ENCODE assay signal across 21 cellular contexts in genomic region chr10:86376403-86376802, GRCh38. TPM values are rescaled to one million over a fixed set of nuclear protein-coding genes. Genes with fewer than 3 reads are reported as not detected.
A peak's percentile ranks its signal among the peaks of the same experiment; 100 is the strongest.
DNase-seq lines count a peak whose midpoint lies in the region; ATAC-seq and TF ChIP-seq lines count a peak whose summit lies in the region.
"Had no signal": no experiment of that assay in that cellular context is flagged by ENCODE, and none has a peak within 500 bp of the region (broad histone marks: within the 10 kb centered on the region; RNA-seq: fewer than 3 reads in every experiment).

No MANE protein-coding gene starts in this region.

- H3K4me3 Mint-ChIP-seq in activated CD8-positive, alpha-beta memory T cell treated with anti-CD3 and anti-CD28 coated beads, Interleukin-2, amount 10 ng/mL, durations not matched to agents 7 days and 5 days, result no peak overlapping the region
- H3K4me3 Mint-ChIP-seq in WTC11 (peak overlapping the region; percentile 40; the same call in 1 of the 2 replicates), memory B cell (peak overlapping the region; percentile 44), type B pancreatic cell (no peak overlapping the region)
- H3K4me3 Mint-ChIP-seq: activated naive CD8-positive, alpha-beta T cell; mesothelial cell of epicardium had no signal

- POLR2A ChIA-PET in WTC11 (lab: Charles Lee), result no interaction called here
- POLR2A ChIA-PET in RWPE1 (lab: Yijun Ruan, JAX; ENCODE audit: low non-redundant PET), result no interaction called here

- DNase-seq in activated CD8-positive, alpha-beta memory T cell treated with anti-CD3 and anti-CD28 coated beads for 24 hours, result peak; percentile 54
- no peak for DNase-seq in activated CD8-positive, alpha-beta memory T cell treated with anti-CD3 and anti-CD28 coated beads, Interleukin-2, amount 10 ng/mL, durations not matched to agents 7 days and 5 days
- DNase-seq in WTC11 (ENCODE audit: low spot score) (no peak), memory B cell (ENCODE audit: low spot score in 2 of 2) (no peak), type B pancreatic cell (ENCODE audit: extremely low spot score, unreplicated experiment) (peak; percentile 52), A172 (ENCODE audit: low spot score) (no peak), NCI-H2107 (lab: John Stamatoyannopoulos, UW) (no peak), RWPE1 (ENCODE audit: low spot score) (no peak)
- DNase-seq: 8988T; activated CD4-positive, alpha-beta T cell treated with anti-CD3 and anti-CD28 coated beads for 48 hours; DMS79 treated with DMSO at 0.1 percent for 48 hours; effector CD4-positive, alpha-beta T cell; NCI-H446 treated with DMSO at 0.1 percent for 48 hours; stimulated activated CD4-positive, alpha-beta T cell treated with anti-CD3 and anti-CD28 coated beads, Interleukin-4, amount 100 ng/mL, for 1 hour had no signal

- H3K36me3 Mint-ChIP-seq in activated CD8-positive, alpha-beta memory T cell treated with anti-CD3 and anti-CD28 coated beads, Interleukin-2, amount 10 ng/mL, durations not matched to agents 7 days and 5 days, result no peaks in the 10 kb centered on the region
- no peaks in the 10 kb centered on the region for H3K36me3 Mint-ChIP-seq in WTC11
- H3K36me3 Mint-ChIP-seq in memory B cell, result no peaks in the 10 kb centered on the region
- no peaks in the 10 kb centered on the region for H3K36me3 Mint-ChIP-seq in type B pancreatic cell
- H3K36me3 Mint-ChIP-seq: activated naive CD8-positive, alpha-beta T cell; CD4-positive, CD25-positive, alpha-beta regulatory T cell; mesothelial cell of epicardium had no signal

- H3K27ac Mint-ChIP-seq in activated CD8-positive, alpha-beta memory T cell treated with anti-CD3 and anti-CD28 coated beads, Interleukin-2, amount 10 ng/mL, durations not matched to agents 7 days and 5 days, result no peak overlapping the region
- H3K27ac Mint-ChIP-seq in WTC11 (no peak overlapping the region), memory B cell (no peak overlapping the region), type B pancreatic cell (no peak overlapping the region)
- H3K27ac Mint-ChIP-seq: activated naive CD8-positive, alpha-beta T cell; mesothelial cell of epicardium had no signal

- ATAC-seq in activated CD8-positive, alpha-beta memory T cell treated with anti-CD3 and anti-CD28 coated beads, Interleukin-2, amount 10 ng/mL, durations not matched to agents 7 days and 5 days, result no peak
- ATAC-seq in WTC11, result no peak
- ATAC-seq in memory B cell (ENCODE audit: low read depth), result no peak

- CTCF ChIA-PET in activated CD8-positive, alpha-beta memory T cell treated with anti-CD3 and anti-CD28 coated beads, Interleukin-2, amount 10 ng/mL, durations not matched to agents 7 days and 5 days (lab: Charles Lee), result no interaction called here
- CTCF ChIA-PET in WTC11 (lab: Charles Lee), result interaction anchor here (0.6 to 1.6 kb wide), 11 partner anchors 9 to 195 kb away, joined by 3 to 9 read pairs (median 4); partner anchors contain the start of gene GRID1
- CTCF ChIA-PET in RWPE1 (lab: Yijun Ruan, JAX), result interaction anchor here (0.6 to 2.0 kb wide), 6 partner anchors 9 to 1044 kb away, joined by 3 to 10 read pairs (median 3); no protein-coding TSS in a partner anchor

- H3K27me3 Mint-ChIP-seq in activated CD8-positive, alpha-beta memory T cell treated with anti-CD3 and anti-CD28 coated beads, Interleukin-2, amount 10 ng/mL, durations not matched to agents 7 days and 5 days, result peaks cover 39% of the 10 kb centered on the region
- H3K27me3 Mint-ChIP-seq in WTC11 (ENCODE audit: low read depth) (peaks cover 58% of the 10 kb centered on the region), memory B cell (peaks cover 15% of the 10 kb centered on the region), type B pancreatic cell (peaks cover 56% of the 10 kb centered on the region)

- TF ChIP-seq CTCF in WTC11 (IDR thresholded peaks at IDR 0.05) (no peak), type B pancreatic cell (conservative IDR thresholded peaks at IDR 0.05) (no peak), RWPE1 (conservative IDR thresholded peaks at IDR 0.05; ENCODE audit: low read depth) (no peak)

- peaks cover 2% of the 10 kb centered on the region for H3K4me1 Mint-ChIP-seq in activated CD8-positive, alpha-beta memory T cell treated with anti-CD3 and anti-CD28 coated beads, Interleukin-2, amount 10 ng/mL, durations not matched to agents 7 days and 5 days
- H3K4me1 Mint-ChIP-seq in WTC11 (no peaks in the 10 kb centered on the region), memory B cell (no peaks in the 10 kb centered on the region), type B pancreatic cell (ENCODE audit: unreplicated experiment) (peaks cover 3% of the 10 kb centered on the region)
- H3K4me1 Mint-ChIP-seq: CD4-positive, CD25-positive, alpha-beta regulatory T cell; mesothelial cell of epicardium had no signal

- H3K27ac ChIP-seq in RWPE1, result no peak overlapping the region
- H3K27ac ChIP-seq: VCaP had no signal

- H3K9me3 Mint-ChIP-seq in activated CD8-positive, alpha-beta memory T cell treated with anti-CD3 and anti-CD28 coated beads, Interleukin-2, amount 10 ng/mL, durations not matched to agents 7 days and 5 days (ENCODE audit: low read depth), result no peaks in the 10 kb centered on the region
- no peaks in the 10 kb centered on the region for H3K9me3 Mint-ChIP-seq in WTC11
- no peaks in the 10 kb centered on the region for H3K9me3 Mint-ChIP-seq in memory B cell
- no peaks in the 10 kb centered on the region for H3K9me3 Mint-ChIP-seq in type B pancreatic cell
- H3K9me3 Mint-ChIP-seq: mesothelial cell of epicardium had no signal

TF ChIP-seq in WTC11, 78 proteins besides CTCF, POLR2A, EP300 and RAD21 (continues in another document):
- TF ChIP-seq CREM (CRISPR knock-in tag; IDR thresholded peaks at IDR 0.05) (no peak), ATF6 (CRISPR knock-in tag; IDR thresholded peaks at IDR 0.05) (no peak), USF1 (CRISPR knock-in tag; IDR thresholded peaks at IDR 0.05) (no peak), ZNF232 (CRISPR knock-in tag; IDR thresholded peaks at IDR 0.05) (no peak), ZNF263 (CRISPR knock-in tag; IDR thresholded peaks at IDR 0.05; ENCODE audit: low read depth) (no peak), SP1 (CRISPR knock-in tag; conservative IDR thresholded peaks at IDR 0.05) (no peak), JUN (CRISPR knock-in tag; IDR thresholded peaks at IDR 0.05) (no peak), ZBTB43 (CRISPR knock-in tag; IDR thresholded peaks at IDR 0.05) (no peak)
- TF ChIP-seq, protein P1, sequence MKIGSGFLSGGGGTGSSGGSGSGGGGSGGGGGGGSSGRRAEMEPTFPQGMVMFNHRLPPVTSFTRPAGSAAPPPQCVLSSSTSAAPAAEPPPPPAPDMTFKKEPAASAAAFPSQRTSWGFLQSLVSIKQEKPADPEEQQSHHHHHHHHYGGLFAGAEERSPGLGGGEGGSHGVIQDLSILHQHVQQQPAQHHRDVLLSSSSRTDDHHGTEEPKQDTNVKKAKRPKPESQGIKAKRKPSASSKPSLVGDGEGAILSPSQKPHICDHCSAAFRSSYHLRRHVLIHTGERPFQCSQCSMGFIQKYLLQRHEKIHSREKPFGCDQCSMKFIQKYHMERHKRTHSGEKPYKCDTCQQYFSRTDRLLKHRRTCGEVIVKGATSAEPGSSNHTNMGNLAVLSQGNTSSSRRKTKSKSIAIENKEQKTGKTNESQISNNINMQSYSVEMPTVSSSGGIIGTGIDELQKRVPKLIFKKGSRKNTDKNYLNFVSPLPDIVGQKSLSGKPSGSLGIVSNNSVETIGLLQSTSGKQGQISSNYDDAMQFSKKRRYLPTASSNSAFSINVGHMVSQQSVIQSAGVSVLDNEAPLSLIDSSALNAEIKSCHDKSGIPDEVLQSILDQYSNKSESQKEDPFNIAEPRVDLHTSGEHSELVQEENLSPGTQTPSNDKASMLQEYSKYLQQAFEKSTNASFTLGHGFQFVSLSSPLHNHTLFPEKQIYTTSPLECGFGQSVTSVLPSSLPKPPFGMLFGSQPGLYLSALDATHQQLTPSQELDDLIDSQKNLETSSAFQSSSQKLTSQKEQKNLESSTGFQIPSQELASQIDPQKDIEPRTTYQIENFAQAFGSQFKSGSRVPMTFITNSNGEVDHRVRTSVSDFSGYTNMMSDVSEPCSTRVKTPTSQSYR (CRISPR knock-in tag; IDR thresholded peaks at IDR 0.05), result no peak

RNA-seq across cellular contexts. Expression of gene GRID1, which starts 9.8 kb away (rescaled TPM):
- not detected for total RNA-seq in activated CD8-positive, alpha-beta memory T cell treated with anti-CD3 and anti-CD28 coated beads, Interleukin-2, amount 10 ng/mL, durations not matched to agents 7 days and 5 days
- total RNA-seq in WTC11 (2021) (0.21 to 0.50 TPM (median 0.37 TPM) in 3 replicates), type B pancreatic cell (ENCODE audit: low replicate concordance) (2.4 and 9.2 TPM in 2 replicates)
- 4.9 and 5.2 TPM in 2 replicates for total RNA-seq in A172 (2014; rRNA removed; shearing (Covaris generic))
- total RNA-seq: Calu3; CD4-positive, CD25-positive, alpha-beta regulatory T cell; HT-29; pulmonary artery endothelial cell had no signal

Comparison
In these comparisons a context has a peak if more than half of its experiments do, and no peak if none do; other contexts are left out.
1. DNase-seq: peak in activated CD8-positive, alpha-beta memory T cell treated with anti-CD3 and anti-CD28 coated beads for 24 hours (single experiment) and type B pancreatic cell (single experiment); none in activated CD8-positive, alpha-beta memory T cell treated with anti-CD3 and anti-CD28 coated beads, Interleukin-2, amount 10 ng/mL, durations not matched to agents 7 days and 5 days (single experiment), WTC11 (single experiment), memory B cell (0 of 2), A172 (single experiment), NCI-H2107 (single experiment) and RWPE1 (single experiment).
2. H3K4me3 Mint-ChIP-seq: peak in WTC11 (single experiment) and memory B cell (single experiment); none in activated CD8-positive, alpha-beta memory T cell treated with anti-CD3 and anti-CD28 coated beads, Interleukin-2, amount 10 ng/mL, durations not matched to agents 7 days and 5 days (single experiment) and type B pancreatic cell (single experiment).